In the genomic region with DNA sequence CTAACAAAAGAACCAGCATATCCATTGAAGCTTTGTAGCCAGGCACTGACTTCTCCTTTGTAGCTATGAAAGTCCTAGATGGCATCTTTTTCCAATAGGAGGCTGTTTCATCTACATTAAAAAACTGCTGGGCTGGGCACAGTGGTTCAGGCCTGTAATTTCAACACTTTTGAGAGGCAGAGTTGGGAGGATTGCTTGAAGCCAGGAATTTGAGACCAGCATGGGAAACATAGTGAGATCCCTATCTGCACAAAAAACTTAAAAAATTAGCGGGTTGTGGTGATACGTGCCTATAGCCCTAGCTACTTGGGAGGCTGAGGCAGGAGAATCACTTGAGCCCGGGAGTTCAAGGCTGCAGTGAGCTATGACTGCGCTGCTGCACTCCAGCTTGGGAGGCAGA, we compare ENCODE assay signal across 19 cellular contexts.
DNase-seq lines count a peak whose midpoint lies in the region; TF ChIP-seq lines count a peak whose summit lies in the region.
"Had no signal": no experiment of that assay in that cellular context is flagged by ENCODE, and none has a peak within 500 bp of the region (broad histone marks: within the 10 kb centered on the region; RNA-seq: fewer than 3 reads in every experiment).

No MANE protein-coding gene starts in this region.

- no peaks in the 10 kb centered on the region for H3K9me3 ChIP-seq in ascending aorta
- H3K9me3 ChIP-seq: BLaER1 treated with 17β-estradiol and CSF1 and Interleukin-3, amounts not matched to agents 10 nM and 100 nM had no signal

- H3K4me1 Mint-ChIP-seq in activated naive CD4-positive, alpha-beta T cell treated with anti-CD3 and anti-CD28 coated beads, Interleukin-2, amount 10 ng/mL, durations not matched to agents 7 days and 5 days = no peaks in the 10 kb centered on the region
- H3K4me1 Mint-ChIP-seq: B cell; CD4-positive, CD25-positive, alpha-beta regulatory T cell; CD8-positive, alpha-beta memory T cell had no signal

- no peak overlapping the region for H3K27ac Mint-ChIP-seq in activated naive CD4-positive, alpha-beta T cell treated with anti-CD3 and anti-CD28 coated beads, Interleukin-2, amount 10 ng/mL, durations not matched to agents 7 days and 5 days
- H3K27ac Mint-ChIP-seq: B cell; CD4-positive, CD25-positive, alpha-beta regulatory T cell; CD8-positive, alpha-beta memory T cell had no signal

- no peaks in the 10 kb centered on the region for H3K9me3 Mint-ChIP-seq in activated naive CD4-positive, alpha-beta T cell treated with anti-CD3 and anti-CD28 coated beads, Interleukin-2, amount 10 ng/mL, durations not matched to agents 7 days and 5 days
- H3K9me3 Mint-ChIP-seq: CD8-positive, alpha-beta memory T cell; H9 had no signal

- H3K27me3 ChIP-seq in dorsolateral prefrontal cortex (no peaks in the 10 kb centered on the region), ascending aorta (no peaks in the 10 kb centered on the region)
- H3K27me3 ChIP-seq: BLaER1 treated with 17β-estradiol and CSF1 and Interleukin-3, amounts not matched to agents 10 nM and 100 nM had no signal

- peaks cover 8% of the 10 kb centered on the region for H3K27me3 Mint-ChIP-seq in activated naive CD4-positive, alpha-beta T cell treated with anti-CD3 and anti-CD28 coated beads, Interleukin-2, amount 10 ng/mL, durations not matched to agents 7 days and 5 days
- H3K27me3 Mint-ChIP-seq: B cell had no signal

- DNase-seq in dorsolateral prefrontal cortex (no peak), pons (ENCODE audit: low spot score) (peak; percentile 50), substantia nigra (lab: John Stamatoyannopoulos, UW) (no peak), germinal center (ENCODE audit: low spot score) (no peak), ascending aorta (ENCODE audit: low spot score in 2 of 2) (no peak)
- no peak for DNase-seq in activated naive CD4-positive, alpha-beta T cell treated with anti-CD3 and anti-CD28 coated beads, Interleukin-2, amount 10 ng/mL, durations not matched to agents 7 days and 5 days
- DNase-seq: 8988T; CD4-positive, CD25-positive, alpha-beta regulatory T cell; CD8-positive, alpha-beta memory T cell; COR-L47; DMS 273 treated with DMSO at 0.1 percent for 48 hours; DMS53; DND-41; EL; H9 had no signal

- H3K27ac ChIP-seq in angular gyrus (ENCODE audit: low read depth, low read length) = peak overlapping the region; percentile 25
- peak overlapping the region in 57 of 59 donors; percentile 11 to 99 (median 93) for H3K27ac ChIP-seq in dorsolateral prefrontal cortex
- peak overlapping the region; percentile 65 for H3K27ac ChIP-seq in substantia nigra (ENCODE audit: low read depth, low read length, poor library complexity, severe bottlenecking)
- no peak overlapping the region for H3K27ac ChIP-seq in ascending aorta
- H3K27ac ChIP-seq: BLaER1 treated with 17β-estradiol and CSF1 and Interleukin-3, amounts not matched to agents 10 nM and 100 nM had no signal

- no peak overlapping the region for H3K4me3 Mint-ChIP-seq in activated naive CD4-positive, alpha-beta T cell treated with anti-CD3 and anti-CD28 coated beads, Interleukin-2, amount 10 ng/mL, durations not matched to agents 7 days and 5 days
- H3K4me3 Mint-ChIP-seq: B cell; CD4-positive, CD25-positive, alpha-beta regulatory T cell; CD8-positive, alpha-beta memory T cell; H9 had no signal

- CTCF ChIA-PET in activated naive CD4-positive, alpha-beta T cell treated with anti-CD3 and anti-CD28 coated beads, Interleukin-2, amount 10 ng/mL, durations not matched to agents 7 days and 5 days (lab: Charles Lee) = no interaction called here

- intact Hi-C loops in dorsolateral prefrontal cortex (cut with DNase I) = loop anchor here in 1 of 2 donors (10.0 kb wide), 1 partner anchor 130 kb away; no protein-coding TSS in a partner anchor
- intact Hi-C loops in ascending aorta (cut with DNase I) = no loop called here

- peaks cover 0 to 15% of the 10 kb centered on the region in 2 donors for H3K4me1 ChIP-seq in ascending aorta

- no peaks in the 10 kb centered on the region for H3K36me3 ChIP-seq in ascending aorta

- H3K4me3 ChIP-seq in dorsolateral prefrontal cortex = no peak overlapping the region
- no peak overlapping the region for H3K4me3 ChIP-seq in ascending aorta
- H3K4me3 ChIP-seq: BLaER1 treated with 17β-estradiol and CSF1 and Interleukin-3, amounts not matched to agents 10 nM and 100 nM; GM12878 had no signal

- H3K36me3 Mint-ChIP-seq in activated naive CD4-positive, alpha-beta T cell treated with anti-CD3 and anti-CD28 coated beads, Interleukin-2, amount 10 ng/mL, durations not matched to agents 7 days and 5 days = no peaks in the 10 kb centered on the region
- H3K36me3 Mint-ChIP-seq: CD4-positive, CD25-positive, alpha-beta regulatory T cell; CD8-positive, alpha-beta memory T cell had no signal

- TF ChIP-seq CTCF in dorsolateral prefrontal cortex (IDR thresholded peaks at IDR 0.05 in 54 of 56, conservative IDR thresholded peaks at IDR 0.05 in 2 of 56; ENCODE audit: low read depth in 1 of 56, partially characterized antibody in 56 of 56) (no peak), ascending aorta (IDR thresholded peaks at IDR 0.05) (no peak)

Comparison
In these comparisons a context has a peak if more than half of its experiments do, and no peak if none do; other contexts are left out.
1. H3K27ac ChIP-seq: peak in angular gyrus (single experiment), dorsolateral prefrontal cortex (57 of 59) and substantia nigra (single experiment); none in ascending aorta (0 of 2).